8 cellular contexts compared by ENCODE assay signal in the genomic region with DNA sequence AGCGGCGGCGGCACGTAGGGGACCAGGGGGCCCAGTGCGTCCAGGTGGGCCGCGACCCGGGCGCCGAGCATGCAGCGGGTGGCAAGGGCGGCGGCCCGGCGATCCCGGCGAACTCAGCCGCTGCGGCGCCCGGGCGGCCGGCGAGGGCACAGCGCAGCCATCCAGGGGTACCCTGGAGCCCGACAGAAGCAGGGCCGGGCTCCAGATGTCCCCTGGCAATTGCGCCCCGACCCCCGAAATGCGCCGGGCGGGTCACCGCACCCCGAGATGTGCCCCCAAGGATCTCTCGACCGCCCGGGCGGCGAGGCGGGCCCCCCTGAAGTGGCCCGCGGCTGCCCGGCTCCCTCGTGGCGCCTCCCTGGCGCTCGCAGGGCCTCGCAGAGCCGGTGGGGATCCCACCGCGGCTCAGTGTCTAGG. TPM values are rescaled to one million over a fixed set of nuclear protein-coding genes. Genes with fewer than 3 reads are reported as not detected.
A peak's percentile ranks its signal among the peaks of the same experiment; 100 is the strongest.
DNase-seq lines count a peak whose midpoint lies in the region; TF ChIP-seq lines count a peak whose summit lies in the region.
"Not testable (repeated sequence)": the region's sequence is repeated elsewhere in the genome, so short reads cannot be mapped to it uniquely, and the experiment has no call there.

No MANE protein-coding gene starts in this region.

- H4K20me1 ChIP-seq in MM.1S (ENCODE audit: insufficient read depth, low read length): not testable (repeated sequence)

- H3K27me3 Mint-ChIP-seq in HFFc6 (ENCODE audit: insufficient read depth); activated CD4-positive, alpha-beta memory T cell treated with anti-CD3 and anti-CD28 coated beads, Interleukin-2, amount 10 ng/mL, durations not matched to agents 7 days and 5 days: not testable (repeated sequence)

- peak overlapping the region; percentile 91; the same call in 1 of the 2 replicates for H3K4me2 ChIP-seq in MM.1S (ENCODE audit: low read depth, low read length)

- H3F3A ChIP-seq in MM.1S (ENCODE audit: insufficient read depth, low read length): not testable (repeated sequence)

- H3K4me1 ChIP-seq in MM.1S (ENCODE audit: low read length) (peaks cover 49% of the 10 kb centered on the region), iPS-15b (ENCODE audit: control insufficient read depth, insufficient read depth, low read length) (peaks cover 20% of the 10 kb centered on the region), neutrophil (ENCODE audit: control insufficient read depth in 1 of 2, insufficient read depth in 1 of 2, low read depth in 1 of 2, low read length in 1 of 2) (peaks cover 64 to 90% of the 10 kb centered on the region in 2 experiments), tibial nerve (peaks cover 0 to 78% (median 63%) of the 10 kb centered on the region in 4 donors)

- peak; percentile 28 for DNase-seq in DMS53 (lab: John Stamatoyannopoulos, UW)
- not testable (repeated sequence) for DNase-seq in HFFc6; MM.1S; dorsolateral prefrontal cortex; tibial nerve (ENCODE audit: low spot score in 2 of 2)
- peak; percentile 28 for DNase-seq in activated CD4-positive, alpha-beta memory T cell treated with anti-CD3 and anti-CD28 coated beads, Interleukin-2, amount 10 ng/mL, durations not matched to agents 7 days and 5 days

- H3K9me2 ChIP-seq in MM.1S (replicated peaks; ENCODE audit: insufficient read depth, low read length): not testable (repeated sequence)

- peak overlapping the region; percentile 80; the same call in 1 of the 2 replicates for H3K27ac Mint-ChIP-seq in HFFc6
- H3K27ac Mint-ChIP-seq in activated CD4-positive, alpha-beta memory T cell treated with anti-CD3 and anti-CD28 coated beads, Interleukin-2, amount 10 ng/mL, durations not matched to agents 7 days and 5 days: peak overlapping the region; percentile 76

- not testable (repeated sequence) for H3K9me3 Mint-ChIP-seq in HFFc6; activated CD4-positive, alpha-beta memory T cell treated with anti-CD3 and anti-CD28 coated beads, Interleukin-2, amount 10 ng/mL, durations not matched to agents 7 days and 5 days

- H3K4me3 Mint-ChIP-seq in HFFc6: peak overlapping the region; percentile 92
- H3K4me3 Mint-ChIP-seq in activated CD4-positive, alpha-beta memory T cell treated with anti-CD3 and anti-CD28 coated beads, Interleukin-2, amount 10 ng/mL, durations not matched to agents 7 days and 5 days: peak overlapping the region; percentile 86

- H3K9me3 ChIP-seq in MM.1S (replicated peaks; ENCODE audit: insufficient read depth, low read length); iPS-15b (ENCODE audit: control insufficient read depth, insufficient read depth, low read length); neutrophil; tibial nerve: not testable (repeated sequence)

- H3K27me3 ChIP-seq in MM.1S (replicated peaks; ENCODE audit: insufficient read depth, low read length); dorsolateral prefrontal cortex; iPS-15b (ENCODE audit: control insufficient read depth, insufficient read depth, low read length); neutrophil; tibial nerve: not testable (repeated sequence)

- intact Hi-C loops in dorsolateral prefrontal cortex (cut with DNase I): loop anchor here in 1 of 2 donors (5.0 kb wide), 1 partner anchor 975 kb away; a partner anchor contains a TSS

- not testable (repeated sequence) for TF ChIP-seq EP300 in tibial nerve (IDR thresholded peaks at IDR 0.05)

- H3K4me1 Mint-ChIP-seq in HFFc6 (ENCODE audit: low read depth): peaks cover 81% of the 10 kb centered on the region
- peaks cover 82% of the 10 kb centered on the region for H3K4me1 Mint-ChIP-seq in activated CD4-positive, alpha-beta memory T cell treated with anti-CD3 and anti-CD28 coated beads, Interleukin-2, amount 10 ng/mL, durations not matched to agents 7 days and 5 days

- peak overlapping the region; percentile 30; the same call in 1 of the 2 replicates for H2AFZ ChIP-seq in MM.1S (ENCODE audit: low read length)

- H3K9ac ChIP-seq in MM.1S (ENCODE audit: low read length): peak overlapping the region; percentile 63
- not testable (repeated sequence) for H3K9ac ChIP-seq in iPS-15b (ENCODE audit: low read depth, low read length)

- peaks cover 67% of the 10 kb centered on the region for H3K79me2 ChIP-seq in MM.1S (ENCODE audit: low read length)

- not testable (repeated sequence) for TF ChIP-seq CTCF in HFFc6 (IDR thresholded peaks at IDR 0.05); MM.1S (IDR thresholded peaks at IDR 0.05; ENCODE audit: low read length); dorsolateral prefrontal cortex (IDR thresholded peaks at IDR 0.05 in 54 of 56, conservative IDR thresholded peaks at IDR 0.05 in 2 of 56; ENCODE audit: low read depth in 1 of 56, partially characterized antibody in 56 of 56); neutrophil (IDR thresholded peaks at IDR 0.05); tibial nerve (IDR thresholded peaks at IDR 0.05)

- peaks cover 14% of the 10 kb centered on the region for H3K36me3 Mint-ChIP-seq in HFFc6 (ENCODE audit: low read depth)
- peaks cover 19% of the 10 kb centered on the region for H3K36me3 Mint-ChIP-seq in activated CD4-positive, alpha-beta memory T cell treated with anti-CD3 and anti-CD28 coated beads, Interleukin-2, amount 10 ng/mL, durations not matched to agents 7 days and 5 days (ENCODE audit: low read depth)

- POLR2A ChIA-PET in activated CD4-positive, alpha-beta memory T cell treated with anti-CD3 and anti-CD28 coated beads, Interleukin-2, amount 10 ng/mL, durations not matched to agents 7 days and 5 days (lab: Charles Lee): interaction anchor here (0.5 to 3.2 kb wide), 8 partner anchors 9 to 1842 kb away, joined by 3 to 12 read pairs (median 3); a partner anchor contains a TSS

- TF ChIP-seq POLR2A in tibial nerve (IDR thresholded peaks at IDR 0.05): not testable (repeated sequence)

- not testable (repeated sequence) for H3K36me3 ChIP-seq in MM.1S (replicated peaks; ENCODE audit: insufficient read depth, low read length); iPS-15b (ENCODE audit: control insufficient read depth, insufficient read depth, low read length); neutrophil; tibial nerve

- H3K27ac ChIP-seq in MM.1S (ENCODE audit: low read length): not testable (repeated sequence)
- H3K27ac ChIP-seq in dorsolateral prefrontal cortex (peak overlapping the region in 47 of 59 donors; percentile 5 to 90 (median 69)), neutrophil (peak overlapping the region; percentile 50), tibial nerve (peak overlapping the region; percentile 79 to 90 (median 89))

- CTCF ChIA-PET in activated CD4-positive, alpha-beta memory T cell treated with anti-CD3 and anti-CD28 coated beads, Interleukin-2, amount 10 ng/mL, durations not matched to agents 7 days and 5 days (lab: Charles Lee): interaction anchor here (0.9 to 1.4 kb wide), 6 partner anchors 15 to 163 kb away, joined by 3 to 4 read pairs (median 4); a partner anchor contains a TSS

- WGBS in tibial nerve, 2 donors: 1% methylated on average over 21 of the region's 52 CpGs; no CpG with 5 or more reads in 1 of the 2 donors

- peak overlapping the region; percentile 82 for H3K4me3 ChIP-seq in MM.1S (ENCODE audit: low read length)
- H3K4me3 ChIP-seq in dorsolateral prefrontal cortex: peak overlapping the region; percentile 45 to 97 (median 79)
- peak overlapping the region; percentile 89 for H3K4me3 ChIP-seq in iPS-15b (ENCODE audit: low read depth, low read length)
- H3K4me3 ChIP-seq in neutrophil (ENCODE audit: low read depth in 1 of 2, low read length in 1 of 2): peak overlapping the region; percentile 76 to 84
- peak overlapping the region; percentile 90 to 93 (median 92) for H3K4me3 ChIP-seq in tibial nerve

RNA-seq across cellular contexts. Expression of a gene that starts 0.3 kb away (rescaled TPM):
- total RNA-seq in HFFc6 (2021; fragmentation: NEBNext Ultra II Directional; extraction: Animal tissue kit (Norgen Biotek cat#: 25700)): 10 to 100 TPM; 39.3 to 49.2 (median 44.3) TPM
- 10 to 100 TPM; 24.2 to 24.7 TPM for total RNA-seq in activated CD4-positive, alpha-beta memory T cell treated with anti-CD3 and anti-CD28 coated beads, Interleukin-2, amount 10 ng/mL, durations not matched to agents 7 days and 5 days
- total RNA-seq in dorsolateral prefrontal cortex (10 to 100 TPM; 40.9 to 88.1 (median 56.7) TPM), tibial nerve (10 to 100 TPM; 74.4 to 96.3 (median 85.5) TPM)

RNA-seq across cellular contexts. Expression of a gene that starts 2.4 kb away (rescaled TPM):
- total RNA-seq in HFFc6 (2021; fragmentation: NEBNext Ultra II Directional; extraction: Animal tissue kit (Norgen Biotek cat#: 25700)): 10 to 100 TPM; 19.4 to 23.2 (median 21.2) TPM
- total RNA-seq in activated CD4-positive, alpha-beta memory T cell treated with anti-CD3 and anti-CD28 coated beads, Interleukin-2, amount 10 ng/mL, durations not matched to agents 7 days and 5 days: 10 to 100 TPM; 30.3 to 32.4 TPM
- total RNA-seq in dorsolateral prefrontal cortex (10 to 100 TPM; 40.5 to 75.1 (median 58.1) TPM), tibial nerve (10 to 100 TPM; 37.4 to 70.2 (median 55.2) TPM)
